Comparison of ENCODE assay signal across 8 cellular contexts in the genomic region with DNA sequence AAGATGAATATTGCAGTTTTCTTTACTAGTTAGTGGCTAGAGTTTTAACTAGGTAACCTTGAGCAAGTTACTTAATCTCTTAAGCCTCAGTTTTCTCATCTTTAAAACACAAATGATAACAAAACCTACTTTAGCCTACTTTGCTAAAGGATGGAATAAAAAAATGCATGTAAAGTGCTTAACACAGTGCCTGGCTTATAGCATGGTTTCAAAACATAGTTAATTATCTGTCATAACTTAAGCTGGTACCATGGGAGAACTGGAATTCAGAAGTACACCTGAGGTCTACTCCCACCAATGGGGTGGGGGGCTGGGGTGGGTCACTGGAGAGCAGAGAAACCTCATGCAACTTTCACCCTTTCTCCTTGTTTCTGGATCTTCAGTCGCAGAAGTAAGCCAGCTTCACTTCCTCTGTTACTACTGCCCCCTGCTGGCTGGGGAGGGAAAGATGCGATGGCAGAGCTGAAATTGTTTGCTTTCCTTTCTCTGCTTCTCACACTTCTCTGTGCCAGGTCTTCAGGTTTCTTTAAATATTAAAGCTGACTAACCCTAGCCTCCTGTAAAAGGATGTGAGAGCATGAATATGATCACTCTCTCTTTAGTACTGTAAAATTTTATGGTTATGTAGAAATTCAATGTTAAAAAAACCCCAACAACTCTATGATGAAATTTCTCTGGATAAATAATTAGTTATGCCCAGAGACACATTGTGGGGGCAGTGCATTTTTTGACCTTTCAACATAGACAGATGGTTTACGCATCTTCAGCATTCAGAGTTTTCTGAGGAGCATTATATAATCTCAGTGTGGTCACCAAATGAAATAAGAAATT.
A peak's percentile ranks its signal among the peaks of the same experiment; 100 is the strongest.
DNase-seq lines count a peak whose midpoint lies in the region; ATAC-seq and TF ChIP-seq lines count a peak whose summit lies in the region.

No MANE protein-coding gene starts in this region.

- CTCF ChIA-PET in activated B cell treated with CpG ODN at 0.5 μM for 24 hours (lab: Charles Lee), result interaction anchor here (0.7 to 7.6 kb wide), 27 partner anchors 17 to 1252 kb away, joined by 3 to 175 read pairs (median 4); partner anchors contain the start of gene HLX

- H3K36me3 Mint-ChIP-seq in activated B cell treated with CpG ODN at 0.5 μM for 24 hours (ENCODE audit: low read depth), result no peaks in the 10 kb centered on the region

- TF ChIP-seq CTCF in GM10266 (IDR thresholded peaks at IDR 0.05; ENCODE audit: control insufficient read depth, insufficient read depth, low read depth, missing control alignments), result peak; percentile 97
- TF ChIP-seq CTCF in activated B cell treated with CpG ODN at 0.5 μM for 24 hours (IDR thresholded peaks at IDR 0.05), result no peak

- POLR2A ChIA-PET in activated B cell treated with CpG ODN at 0.5 μM for 24 hours (lab: Charles Lee), result interaction anchor here (0.9 to 4.2 kb wide), 4 partner anchors 157 to 327 kb away, joined by 3 to 23 read pairs (median 4); partner anchors contain the start of gene HLX

- ATAC-seq in HG02678 (IDR thresholded peaks at IDR 0.05; ENCODE audit: unreplicated experiment) (peak; percentile 76), activated B cell treated with CpG ODN at 0.5 μM for 24 hours (ENCODE audit: low read depth) (peak; percentile 45), left lobe of liver (peak; percentile 97)

- no peaks in the 10 kb centered on the region for H3K9me3 Mint-ChIP-seq in activated B cell treated with CpG ODN at 0.5 μM for 24 hours

- intact Hi-C loops in activated B cell treated with CpG ODN at 0.5 μM for 24 hours (cut with micrococcal nuclease), result loop anchor here (1.0 to 2.0 kb wide), 7 partner anchors 104 to 1252 kb away; no protein-coding TSS in a partner anchor

- DNase-seq in GM10266 (ENCODE audit: extremely low spot score), result peak; percentile 71
- DNase-seq in NCI-H2029 treated with DMSO at 0.1 percent for 48 hours (lab: John Stamatoyannopoulos, UW), result peak; percentile 23
- peak; percentile 59 for DNase-seq in activated B cell treated with CpG ODN at 0.5 μM for 24 hours
- DNase-seq in cerebellar cortex (ENCODE audit: low spot score), result peak; percentile 55
- peak; percentile 84 for DNase-seq in left lobe of liver (ENCODE audit: low spot score)
- DNase-seq in stimulated activated CD4-positive, alpha-beta T cell treated with anti-CD3 and anti-CD28 coated beads, Interleukin-2, amount 100 ng/mL, for 48 hours, result peak; percentile 71 to 76
- no peak for DNase-seq in cortex of kidney (lab: John Stamatoyannopoulos, UW)

- peaks cover 3% of the 10 kb centered on the region for H3K4me1 Mint-ChIP-seq in activated B cell treated with CpG ODN at 0.5 μM for 24 hours

- no peak overlapping the region for H3K27ac Mint-ChIP-seq in activated B cell treated with CpG ODN at 0.5 μM for 24 hours

- H3K4me3 Mint-ChIP-seq in activated B cell treated with CpG ODN at 0.5 μM for 24 hours, result no peak overlapping the region

- peaks cover 7% of the 10 kb centered on the region for H3K27me3 Mint-ChIP-seq in activated B cell treated with CpG ODN at 0.5 μM for 24 hours

Comparison
In these comparisons a context has a peak if more than half of its experiments do, and no peak if none do; other contexts are left out.
1. ATAC-seq: peak in every context shown above with its lines; median percentile 97 in left lobe of liver; 76 in HG02678; 45 in activated B cell treated with CpG ODN at 0.5 μM for 24 hours.